27 cellular contexts compared by ENCODE assay signal in genomic region chr7:388961-389701, GRCh38.
A peak's percentile ranks its signal among the peaks of the same experiment; 100 is the strongest.
DNase-seq lines count a peak whose midpoint lies in the region; ATAC-seq and TF ChIP-seq lines count a peak whose summit lies in the region.
"Had no signal": no experiment of that assay in that cellular context is flagged by ENCODE, and none has a peak within 500 bp of the region (broad histone marks: within the 10 kb centered on the region; RNA-seq: fewer than 3 reads in every experiment).

No MANE protein-coding gene starts in this region.

- no peak for ATAC-seq in GM21360 (IDR thresholded peaks at IDR 0.05; ENCODE audit: unreplicated experiment)
- ATAC-seq: activated naive CD8-positive, alpha-beta T cell treated with anti-CD3 and anti-CD28 coated beads, Interleukin-2, amount 50 U/mL, for 24 hours; psoas muscle; T-helper 17 cell had no signal

- TF ChIP-seq EP300 in ovary (IDR thresholded peaks at IDR 0.05), result no peak

- peak; percentile 8 for DNase-seq in AG20443 (ENCODE audit: low spot score)
- peak; percentile 18 for DNase-seq in D341Med (ENCODE audit: low spot score)
- peak; percentile 34 for DNase-seq in ecto neural progenitor cell (ENCODE audit: low spot score)
- peak in 3 of 5 donors; percentile 11 to 13 (median 13) for DNase-seq in ovary
- DNase-seq in C1 segment of cervical spinal cord (lab: John Stamatoyannopoulos, UW), result no peak
- DNase-seq in nephron progenitor cell, result no peak
- DNase-seq: activated CD4-positive, alpha-beta T cell treated with anti-CD3 and anti-CD28 coated beads for 48 hours; activated naive CD8-positive, alpha-beta T cell treated with anti-CD3 and anti-CD28 coated beads, Interleukin-2, amount 50 U/mL, for 24 hours; CD4-positive, alpha-beta memory T cell; DMS153; effector CD8-positive, alpha-beta T cell; erythroblast; NCI-H1930; NCI-H226; NCI-H748 treated with DMSO at 0.1 percent for 48 hours; SK-N-SH; stimulated activated CD4-positive, alpha-beta T cell treated with anti-CD3 and anti-CD28 coated beads, Interleukin-2, amount 100 ng/mL, for 24 hours; substantia nigra had no signal

- intact Hi-C loops in ovary (cut with DNase I), result no loop called here

- no peak overlapping the region for H3K27ac Mint-ChIP-seq in nephron progenitor cell
- H3K27ac Mint-ChIP-seq: activated naive CD8-positive, alpha-beta T cell treated with anti-CD3 and anti-CD28 coated beads, Interleukin-2, amount 50 U/mL, for 24 hours; IgD-negative memory B cell; T-helper 17 cell had no signal

- peaks cover 22% of the 10 kb centered on the region for H3K27me3 Mint-ChIP-seq in nephron progenitor cell (ENCODE audit: low read depth, poor library complexity)
- H3K27me3 Mint-ChIP-seq: activated naive CD8-positive, alpha-beta T cell treated with anti-CD3 and anti-CD28 coated beads, Interleukin-2, amount 50 U/mL, for 24 hours; CD4-positive, alpha-beta memory T cell; T-helper 17 cell had no signal

- peaks cover 10% of the 10 kb centered on the region for H3K4me1 Mint-ChIP-seq in nephron progenitor cell
- H3K4me1 Mint-ChIP-seq: IgD-negative memory B cell, neural crest cell had no signal

- WGBS in ovary, 3 donors, result 90 to 91% (median 90%) methylated on average over 31 of the region's 31 CpGs

- H3K36me3 ChIP-seq in ovary, result no peaks in the 10 kb centered on the region
- H3K36me3 ChIP-seq: heart left ventricle, vagina had no signal

- peaks cover 54% of the 10 kb centered on the region for H3K9me3 Mint-ChIP-seq in nephron progenitor cell

- H3K36me3 Mint-ChIP-seq in nephron progenitor cell (ENCODE audit: low read depth), result peaks cover 3% of the 10 kb centered on the region
- H3K36me3 Mint-ChIP-seq: IgD-negative memory B cell had no signal

- no peaks in the 10 kb centered on the region for H3K9me3 ChIP-seq in ovary
- H3K9me3 ChIP-seq: vagina had no signal

- no peak overlapping the region for H3K4me3 Mint-ChIP-seq in nephron progenitor cell
- H3K4me3 Mint-ChIP-seq: activated naive CD8-positive, alpha-beta T cell treated with anti-CD3 and anti-CD28 coated beads, Interleukin-2, amount 50 U/mL, for 24 hours; IgD-negative memory B cell; neural crest cell; T-helper 17 cell had no signal

- TF ChIP-seq POLR2A in ovary (IDR thresholded peaks at IDR 0.05), result no peak

- H3K4me3 ChIP-seq in ovary, result no peak overlapping the region
- H3K4me3 ChIP-seq: body of pancreas, heart left ventricle, psoas muscle, skin epidermis, vagina had no signal

- no peaks in the 10 kb centered on the region for H3K4me1 ChIP-seq in ovary (ENCODE audit: insufficient read depth)
- H3K4me1 ChIP-seq: body of pancreas, psoas muscle had no signal

- H3K27me3 ChIP-seq in ovary, result no peaks in the 10 kb centered on the region
- H3K27me3 ChIP-seq: body of pancreas, heart left ventricle, vagina had no signal

- no peak overlapping the region for H3K27ac ChIP-seq in ovary
- H3K27ac ChIP-seq: body of pancreas, heart left ventricle, psoas muscle, vagina had no signal

- no peak for TF ChIP-seq CTCF in ovary (IDR thresholded peaks at IDR 0.05)
- no peak for TF ChIP-seq CTCF in nephron progenitor cell (IDR thresholded peaks at IDR 0.05)

Comparison
In these comparisons a context has a peak if more than half of its experiments do, and no peak if none do; other contexts are left out.
1. DNase-seq: peak in AG20443 (single experiment), D341Med (single experiment), ecto neural progenitor cell (single experiment) and ovary (3 of 5); none in C1 segment of cervical spinal cord (0 of 14) and nephron progenitor cell (single experiment).